In genomic region chr11:15943418-15944197, GRCh38 we compare ENCODE assay signal across 28 cellular contexts.
"Had no signal": no experiment of that assay in that cellular context is flagged by ENCODE, and none has a peak within 500 bp of the region (broad histone marks: within the 10 kb centered on the region; RNA-seq: fewer than 3 reads in every experiment).

No MANE protein-coding gene starts in this region.

- H3K27me3 ChIP-seq: hepatocyte, sigmoid colon, stomach, tibial nerve had no signal

- H3K27me3 Mint-ChIP-seq: activated T-helper 17 cell treated with anti-CD3 and anti-CD28 coated beads, Interleukin-2, amount 50 U/mL, for 72 hours; memory B cell; stimulated activated memory B cell treated with anti-CD40 and anti-IgM and Interleukin-4, amounts not matched to agents 10 μg/mL and 1 μg/mL and 100 μg/mL, for 72 hours had no signal

- H3K4me3 ChIP-seq: hepatocyte, sigmoid colon, smooth muscle cell, stomach, suprapubic skin, tibial nerve had no signal

- H3K27ac Mint-ChIP-seq: activated CD4-positive, alpha-beta T cell treated with anti-CD3 and anti-CD28 coated beads for 36 hours; activated naive CD4-positive, alpha-beta T cell treated with anti-CD3 and anti-CD28 coated beads, Interleukin-2, amount 50 U/mL, for 72 hours; activated T-cell treated with anti-CD3 and anti-CD28 coated beads, Interleukin-2, amount 50 U/mL, for 24 hours; activated T-helper 17 cell treated with anti-CD3 and anti-CD28 coated beads, Interleukin-2, amount 50 U/mL, for 72 hours; brain; memory B cell; nephron progenitor cell; stimulated activated memory B cell treated with anti-CD40 and anti-IgM and Interleukin-4, amounts not matched to agents 10 μg/mL and 1 μg/mL and 100 μg/mL, for 72 hours; WTC11 had no signal

- H3K4me3 Mint-ChIP-seq: activated CD4-positive, alpha-beta T cell treated with anti-CD3 and anti-CD28 coated beads for 36 hours; activated T-cell treated with anti-CD3 and anti-CD28 coated beads, Interleukin-2, amount 50 U/mL, for 24 hours; activated T-helper 17 cell treated with anti-CD3 and anti-CD28 coated beads, Interleukin-2, amount 50 U/mL, for 72 hours; brain; memory B cell; nephron progenitor cell; stimulated activated memory B cell treated with anti-CD40 and anti-IgM and Interleukin-4, amounts not matched to agents 10 μg/mL and 1 μg/mL and 100 μg/mL, for 72 hours; WTC11 had no signal

- ATAC-seq: activated CD4-positive, alpha-beta T cell treated with anti-CD3 and anti-CD28 coated beads for 36 hours; activated naive CD4-positive, alpha-beta T cell treated with anti-CD3 and anti-CD28 coated beads, Interleukin-2, amount 50 U/mL, for 72 hours; activated T-helper 17 cell treated with anti-CD3 and anti-CD28 coated beads, Interleukin-2, amount 50 U/mL, for 72 hours; esophagus mucosa; stimulated activated memory B cell treated with anti-CD40 and anti-IgM and Interleukin-4, amounts not matched to agents 10 μg/mL and 1 μg/mL and 100 μg/mL, for 72 hours had no signal

- H3K79me2 ChIP-seq: hepatocyte had no signal

- H3K36me3 ChIP-seq: sigmoid colon, stomach, suprapubic skin, tibial nerve had no signal

- FAIRE-seq: endothelial cell of umbilical vein, frontal cortex had no signal

- H2AFZ ChIP-seq: hepatocyte had no signal

- H3K4me1 Mint-ChIP-seq: activated CD4-positive, alpha-beta T cell treated with anti-CD3 and anti-CD28 coated beads for 36 hours; activated T-helper 17 cell treated with anti-CD3 and anti-CD28 coated beads, Interleukin-2, amount 50 U/mL, for 72 hours; brain; memory B cell; stimulated activated memory B cell treated with anti-CD40 and anti-IgM and Interleukin-4, amounts not matched to agents 10 μg/mL and 1 μg/mL and 100 μg/mL, for 72 hours had no signal

- H3K4me2 ChIP-seq: hepatocyte, smooth muscle cell had no signal

- DNase-seq: activated CD4-positive, alpha-beta T cell treated with anti-CD3 and anti-CD28 coated beads for 36 hours; activated CD4-positive, alpha-beta T cell treated with anti-CD3 and anti-CD28 coated beads, Interleukin-2, amount 50 U/mL, for 4 hours; activated CD8-positive, alpha-beta memory T cell treated with anti-CD3 and anti-CD28 coated beads for 24 hours; activated CD8-positive, alpha-beta memory T cell treated with anti-CD3 and anti-CD28 coated beads, Interleukin-2, amount 50 U/mL, for 4 hours; activated T-cell treated with anti-CD3 and anti-CD28 coated beads, Interleukin-2, amount 50 U/mL, for 24 hours; aorta; dermis blood vessel endothelial cell; effector CD8-positive, alpha-beta T cell; glutamatergic neuron; nephron progenitor cell; occipital lobe; sigmoid colon; stimulated activated CD4-positive, alpha-beta T cell treated with anti-CD3 and anti-CD28 coated beads, Interleukin-15, amount 100 ng/mL, for 24 hours; T1000 had no signal

- H3K27ac ChIP-seq: hepatocyte, sigmoid colon, stomach, suprapubic skin, tibial nerve had no signal

- H3K9me3 ChIP-seq: suprapubic skin had no signal

- H3K36me3 Mint-ChIP-seq: memory B cell; stimulated activated memory B cell treated with anti-CD40 and anti-IgM and Interleukin-4, amounts not matched to agents 10 μg/mL and 1 μg/mL and 100 μg/mL, for 72 hours; WTC11 had no signal

- H3K4me1 ChIP-seq: stomach had no signal
